Comparison of ENCODE assay signal across 8 cellular contexts in the genomic region with DNA sequence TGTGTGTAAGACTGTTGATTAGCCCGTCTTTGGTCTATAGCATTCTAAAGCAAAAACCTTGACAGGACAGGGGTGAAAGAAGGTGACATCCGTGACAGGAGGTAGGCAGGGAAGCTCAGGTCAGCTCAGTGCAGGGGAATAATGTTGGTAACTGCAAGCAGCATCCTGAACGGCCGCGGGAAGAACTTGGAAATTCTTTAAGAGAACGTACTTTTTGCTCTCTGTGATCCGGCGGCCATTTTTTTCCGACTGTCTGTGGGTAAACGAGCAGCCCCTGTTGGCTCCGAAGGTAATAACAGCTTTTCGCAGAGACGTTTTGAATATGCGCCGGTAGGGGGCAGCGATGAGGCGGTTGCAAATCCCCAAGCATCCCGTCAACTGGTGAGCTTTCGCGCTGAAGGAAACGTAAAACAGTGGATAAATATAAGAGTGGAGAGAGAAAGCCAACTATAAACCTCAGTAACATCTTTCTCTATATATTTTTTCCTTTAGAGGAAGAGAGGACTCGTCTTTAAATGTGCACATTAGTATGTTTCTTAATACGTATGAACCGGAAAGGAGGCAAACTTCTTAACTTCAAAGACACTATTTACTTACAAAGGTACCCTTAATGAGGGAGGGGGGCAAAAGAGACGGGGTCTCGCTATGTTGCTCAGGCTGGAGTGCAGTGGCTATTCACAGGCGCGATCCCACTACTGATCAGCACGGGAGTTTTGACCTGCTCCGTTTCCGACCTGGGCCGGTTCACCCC. TPM values are rescaled to one million over a fixed set of nuclear protein-coding genes. Genes with fewer than 3 reads are reported as not detected.
DNase-seq lines count a peak whose midpoint lies in the region; ATAC-seq, FAIRE-seq and TF ChIP-seq lines count a peak whose summit lies in the region.

No MANE protein-coding gene starts in this region.

- no peaks in the 10 kb centered on the region for H3K36me3 ChIP-seq in spleen

- H3K4me3 ChIP-seq in WI38 (ENCODE audit: low read depth, low read length), result peak overlapping the region; percentile 69
- H3K4me3 ChIP-seq in spleen, result peak overlapping the region; percentile 36 to 75 (median 50)

- WGBS in spleen, 5 donors, result 0% methylated on average over 26 to 30 of the region's 32 CpGs

- peak overlapping the region; percentile 98 for H3K27ac ChIP-seq in caudate nucleus (ENCODE audit: low read depth, low read length)
- peak overlapping the region; percentile 95 to 99 (median 98) for H3K27ac ChIP-seq in spleen

- intact Hi-C loops in spleen (cut with DNase I; ENCODE audit: low total_unique reads), result loop anchor here (5.0 kb wide), 1 partner anchor 245 kb away; no protein-coding TSS in a partner anchor

- ATAC-seq in HG03097 (IDR thresholded peaks at IDR 0.05; ENCODE audit: low FRiP score, unreplicated experiment) (peak; percentile 33), HG03469 (IDR thresholded peaks at IDR 0.05; ENCODE audit: unreplicated experiment) (no peak)

- TF ChIP-seq POLR2A in GM12891 (IDR thresholded peaks at IDR 0.05; ENCODE audit: low read depth, low read length) (no peak; the same call in 1 of the 2 replicates), spleen (IDR thresholded peaks at IDR 0.05) (no peak)

- H3K27me3 ChIP-seq in spleen (replicated peaks in 1 of 7), result no peaks in the 10 kb centered on the region

- H3K9me3 ChIP-seq in spleen, result no peaks in the 10 kb centered on the region

- peak; percentile 69 for FAIRE-seq in GM12891 (lab: Jason Lieb, UNC)

- TF ChIP-seq CTCF in WI38 (IDR thresholded peaks at IDR 0.05; ENCODE audit: low read depth, low read length), result peak; percentile 100
- TF ChIP-seq CTCF in spleen (IDR thresholded peaks at IDR 0.05 in 8 of 11, conservative IDR thresholded peaks at IDR 0.05 in 3 of 11), result peak; percentile 99 to 100 (median 100)

- DNase-seq in GM12891 (ENCODE audit: insufficient read length, low spot score) (no peak), NCI-H2196 treated with DMSO at 0.1 percent for 48 hours (lab: John Stamatoyannopoulos, UW; ENCODE audit: unreplicated experiment) (peak; percentile 72), caudate nucleus (lab: John Stamatoyannopoulos, UW) (peak in 59 of 61 donors; percentile 17 to 90 (median 73)), islet precursor cell (peak; percentile 90), spleen (peak; percentile 94)

- peaks cover 15 to 60% (median 41%) of the 10 kb centered on the region in 6 donors for H3K4me1 ChIP-seq in spleen

TF ChIP-seq in GM12891, 5 proteins besides CTCF, POLR2A, EP300 and RAD21:
- TF ChIP-seq POU2F2 (IDR thresholded peaks at IDR 0.05; ENCODE audit: low read depth, low read length) (peak; percentile 80; the same call in 1 of the 2 replicates), POLR2AphosphoS5 (IDR thresholded peaks at IDR 0.05; ENCODE audit: low read depth, low read length) (no peak), SPI1 (IDR thresholded peaks at IDR 0.05; ENCODE audit: low read depth, low read length) (no peak), PAX5 (IDR thresholded peaks at IDR 0.05; ENCODE audit: insufficient read depth, low read length, severe bottlenecking) (peak; percentile 7), TAF1 (IDR thresholded peaks at IDR 0.05; ENCODE audit: low read depth, low read length) (peak; percentile 82)
TF ChIP-seq in GM12891: peak in this region for 3.

RNA-seq across cellular contexts. Expression of a gene that starts 9.5 kb away (rescaled TPM):
- 33.7 TPM for polyA plus RNA-seq in GM12891 (2012; ENCODE audit: low read depth, missing spikeins)
- total RNA-seq in spleen, result 100 to 1,000 TPM in 2 of 7 donors, 10 to 100 TPM in 5; 77.3 to 187 (median 84.7) TPM
- 10 to 100 TPM; 24.3 to 35.0 (median 29.3) TPM for polyA plus RNA-seq in spleen

RNA-seq across cellular contexts. Expression of a gene that starts 30.8 kb away (rescaled TPM):
- polyA plus RNA-seq in GM12891 (2012; ENCODE audit: low read depth, missing spikeins), result 46.5 TPM
- total RNA-seq in spleen, result 10 to 100 TPM; 74.3 to 89.1 (median 83.6) TPM
- 10 to 100 TPM; 39.0 to 63.9 (median 43.9) TPM for polyA plus RNA-seq in spleen
